In genomic region chr16:88923926-88924833, GRCh38 we compare ENCODE assay signal across 2 cellular contexts.
A peak's percentile ranks its signal among the peaks of the same experiment; 100 is the strongest.
TF ChIP-seq lines count a peak whose summit lies in the region.

No MANE protein-coding gene starts in this region.

TF ChIP-seq in GM23338, 12 proteins besides CTCF, POLR2A, EP300 and RAD21:
- TF ChIP-seq, protein P1, sequence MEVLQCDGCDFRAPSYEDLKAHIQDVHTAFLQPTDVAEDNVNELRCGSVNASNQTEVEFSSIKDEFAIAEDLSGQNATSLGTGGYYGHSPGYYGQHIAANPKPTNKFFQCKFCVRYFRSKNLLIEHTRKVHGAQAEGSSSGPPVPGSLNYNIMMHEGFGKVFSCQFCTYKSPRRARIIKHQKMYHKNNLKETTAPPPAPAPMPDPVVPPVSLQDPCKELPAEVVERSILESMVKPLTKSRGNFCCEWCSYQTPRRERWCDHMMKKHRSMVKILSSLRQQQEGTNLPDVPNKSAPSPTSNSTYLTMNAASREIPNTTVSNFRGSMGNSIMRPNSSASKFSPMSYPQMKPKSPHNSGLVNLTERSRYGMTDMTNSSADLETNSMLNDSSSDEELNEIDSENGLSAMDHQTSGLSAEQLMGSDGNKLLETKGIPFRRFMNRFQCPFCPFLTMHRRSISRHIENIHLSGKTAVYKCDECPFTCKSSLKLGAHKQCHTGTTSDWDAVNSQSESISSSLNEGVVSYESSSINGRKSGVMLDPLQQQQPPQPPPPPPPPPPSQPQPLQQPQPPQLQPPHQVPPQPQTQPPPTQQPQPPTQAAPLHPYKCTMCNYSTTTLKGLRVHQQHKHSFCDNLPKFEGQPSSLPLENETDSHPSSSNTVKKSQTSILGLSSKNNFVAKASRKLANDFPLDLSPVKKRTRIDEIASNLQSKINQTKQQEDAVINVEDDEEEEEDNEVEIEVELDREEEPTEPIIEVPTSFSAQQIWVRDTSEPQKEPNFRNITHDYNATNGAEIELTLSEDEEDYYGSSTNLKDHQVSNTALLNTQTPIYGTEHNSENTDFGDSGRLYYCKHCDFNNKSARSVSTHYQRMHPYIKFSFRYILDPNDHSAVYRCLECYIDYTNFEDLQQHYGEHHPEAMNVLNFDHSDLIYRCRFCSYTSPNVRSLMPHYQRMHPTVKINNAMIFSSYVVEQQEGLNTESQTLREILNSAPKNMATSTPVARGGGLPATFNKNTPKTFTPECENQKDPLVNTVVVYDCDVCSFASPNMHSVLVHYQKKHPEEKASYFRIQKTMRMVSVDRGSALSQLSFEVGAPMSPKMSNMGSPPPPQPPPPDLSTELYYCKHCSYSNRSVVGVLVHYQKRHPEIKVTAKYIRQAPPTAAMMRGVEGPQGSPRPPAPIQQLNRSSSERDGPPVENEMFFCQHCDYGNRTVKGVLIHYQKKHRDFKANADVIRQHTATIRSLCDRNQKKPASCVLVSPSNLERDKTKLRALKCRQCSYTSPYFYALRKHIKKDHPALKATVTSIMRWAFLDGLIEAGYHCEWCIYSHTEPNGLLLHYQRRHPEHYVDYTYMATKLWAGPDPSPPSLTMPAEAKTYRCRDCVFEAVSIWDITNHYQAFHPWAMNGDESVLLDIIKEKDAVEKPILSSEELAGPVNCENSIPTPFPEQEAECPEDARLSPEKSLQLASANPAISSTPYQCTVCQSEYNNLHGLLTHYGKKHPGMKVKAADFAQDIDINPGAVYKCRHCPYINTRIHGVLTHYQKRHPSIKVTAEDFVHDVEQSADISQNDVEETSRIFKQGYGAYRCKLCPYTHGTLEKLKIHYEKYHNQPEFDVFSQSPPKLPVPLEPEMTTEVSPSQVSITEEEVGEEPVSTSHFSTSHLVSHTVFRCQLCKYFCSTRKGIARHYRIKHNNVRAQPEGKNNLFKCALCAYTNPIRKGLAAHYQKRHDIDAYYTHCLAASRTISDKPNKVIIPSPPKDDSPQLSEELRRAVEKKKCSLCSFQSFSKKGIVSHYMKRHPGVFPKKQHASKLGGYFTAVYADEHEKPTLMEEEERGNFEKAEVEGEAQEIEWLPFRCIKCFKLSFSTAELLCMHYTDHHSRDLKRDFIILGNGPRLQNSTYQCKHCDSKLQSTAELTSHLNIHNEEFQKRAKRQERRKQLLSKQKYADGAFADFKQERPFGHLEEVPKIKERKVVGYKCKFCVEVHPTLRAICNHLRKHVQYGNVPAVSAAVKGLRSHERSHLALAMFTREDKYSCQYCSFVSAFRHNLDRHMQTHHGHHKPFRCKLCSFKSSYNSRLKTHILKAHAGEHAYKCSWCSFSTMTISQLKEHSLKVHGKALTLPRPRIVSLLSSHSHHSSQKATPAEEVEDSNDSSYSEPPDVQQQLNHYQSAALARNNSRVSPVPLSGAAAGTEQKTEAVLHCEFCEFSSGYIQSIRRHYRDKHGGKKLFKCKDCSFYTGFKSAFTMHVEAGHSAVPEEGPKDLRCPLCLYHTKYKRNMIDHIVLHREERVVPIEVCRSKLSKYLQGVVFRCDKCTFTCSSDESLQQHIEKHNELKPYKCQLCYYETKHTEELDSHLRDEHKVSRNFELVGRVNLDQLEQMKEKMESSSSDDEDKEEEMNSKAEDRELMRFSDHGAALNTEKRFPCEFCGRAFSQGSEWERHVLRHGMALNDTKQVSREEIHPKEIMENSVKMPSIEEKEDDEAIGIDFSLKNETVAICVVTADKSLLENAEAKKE (CRISPR knock-in tag; IDR thresholded peaks at IDR 0.05) = no peak
- TF ChIP-seq ZNF114 (CRISPR knock-in tag; IDR thresholded peaks at IDR 0.05) (no peak), EZH2 (IDR thresholded peaks at IDR 0.05; ENCODE audit: low read depth, unreplicated experiment) (no peak), EZH2phosphoT487 (IDR thresholded peaks at IDR 0.05; ENCODE audit: unreplicated experiment) (no peak), NANOG (IDR thresholded peaks at IDR 0.05; ENCODE audit: borderline replicate concordance) (no peak), JUNB (IDR thresholded peaks at IDR 0.05; ENCODE audit: unreplicated experiment) (no peak), ZNF331 (CRISPR knock-in tag; IDR thresholded peaks at IDR 0.05; ENCODE audit: low read depth) (no peak), CREB1 (CRISPR knock-in tag; IDR thresholded peaks at IDR 0.05; ENCODE audit: low read depth) (no peak)
- TF ChIP-seq, protein P2, sequence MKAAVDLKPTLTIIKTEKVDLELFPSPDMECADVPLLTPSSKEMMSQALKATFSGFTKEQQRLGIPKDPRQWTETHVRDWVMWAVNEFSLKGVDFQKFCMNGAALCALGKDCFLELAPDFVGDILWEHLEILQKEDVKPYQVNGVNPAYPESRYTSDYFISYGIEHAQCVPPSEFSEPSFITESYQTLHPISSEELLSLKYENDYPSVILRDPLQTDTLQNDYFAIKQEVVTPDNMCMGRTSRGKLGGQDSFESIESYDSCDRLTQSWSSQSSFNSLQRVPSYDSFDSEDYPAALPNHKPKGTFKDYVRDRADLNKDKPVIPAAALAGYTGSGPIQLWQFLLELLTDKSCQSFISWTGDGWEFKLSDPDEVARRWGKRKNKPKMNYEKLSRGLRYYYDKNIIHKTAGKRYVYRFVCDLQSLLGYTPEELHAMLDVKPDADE (IDR thresholded peaks at IDR 0.05) = no peak

TF ChIP-seq in WTC11, 78 proteins besides CTCF, POLR2A, EP300 and RAD21 (continued from another document):
- TF ChIP-seq AFF4 (CRISPR knock-in tag; IDR thresholded peaks at IDR 0.05; ENCODE audit: borderline replicate concordance) = no peak
- 0 out of 2 replicates have a peak, but pooled peaks have one; percentile 6 for TF ChIP-seq ZNF423 (CRISPR knock-in tag; IDR thresholded peaks at IDR 0.05)
